Comparison of ENCODE assay signal across 8 cellular contexts in the genomic region with DNA sequence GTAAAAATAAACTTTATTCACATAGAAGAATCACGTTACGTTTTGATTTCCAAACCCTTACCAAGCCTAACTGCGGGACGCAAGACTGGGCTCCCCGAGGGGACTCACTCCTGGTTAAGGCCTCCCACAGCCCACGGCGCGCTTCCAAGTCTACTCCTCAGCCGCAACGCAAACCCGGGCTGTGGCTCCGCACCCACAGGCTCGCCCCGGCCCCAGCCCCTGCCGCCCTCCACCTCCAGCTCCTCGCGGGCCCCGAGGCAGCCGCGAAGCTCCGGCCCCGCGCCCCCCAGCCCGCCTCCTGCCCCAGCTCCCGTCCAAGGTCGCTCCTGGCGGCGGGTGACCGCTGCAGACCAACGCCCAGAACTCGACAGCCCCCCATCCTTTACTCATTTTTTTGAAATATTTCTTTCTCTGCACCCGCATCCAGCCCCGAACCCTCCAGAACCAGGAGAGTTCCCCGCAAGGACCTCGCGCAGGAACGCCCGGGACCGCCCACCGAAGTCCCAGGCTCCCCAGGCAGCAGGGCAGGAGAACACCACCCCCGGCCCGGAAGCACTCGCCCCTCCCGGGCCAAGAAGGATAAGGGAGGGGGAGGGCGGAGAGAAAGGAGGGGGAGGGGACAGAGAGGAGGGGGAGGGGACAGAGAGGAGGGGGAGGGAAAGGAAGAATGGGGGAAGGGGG. TPM values are rescaled to one million over a fixed set of nuclear protein-coding genes. Genes with fewer than 3 reads are reported as not detected.
DNase-seq lines count a peak whose midpoint lies in the region; ATAC-seq and TF ChIP-seq lines count a peak whose summit lies in the region.

No MANE protein-coding gene starts in this region.

- H3K9me3 ChIP-seq in MG63 (peaks cover 8% of the 10 kb centered on the region; the same call in 1 of the 2 replicates), right atrium auricular region (no peaks in the 10 kb centered on the region), prostate gland (no peaks in the 10 kb centered on the region), vagina (no peaks in the 10 kb centered on the region)

- peaks cover 3% of the 10 kb centered on the region for H3K36me3 Mint-ChIP-seq in T-cell

- peaks cover 50% of the 10 kb centered on the region for H3K36me3 ChIP-seq in MG63
- no peaks in the 10 kb centered on the region for H3K36me3 ChIP-seq in right atrium auricular region
- H3K36me3 ChIP-seq in prostate gland, result no peaks in the 10 kb centered on the region
- H3K36me3 ChIP-seq in vagina, result no peaks in the 10 kb centered on the region

- under 1% methylated on average over 45 of the region's 45 CpGs for WGBS in prostate gland

- peak overlapping the region; percentile 92 to 97 (median 97) for H3K4me3 Mint-ChIP-seq in T-cell

- no peak for TF ChIP-seq CTCF in GM12875 (IDR thresholded peaks at IDR 0.05; ENCODE audit: borderline replicate concordance, insufficient read depth, low read depth, low read length)
- no peak for TF ChIP-seq CTCF in right atrium auricular region (IDR thresholded peaks at IDR 0.05)
- no peak for TF ChIP-seq CTCF in prostate gland (IDR thresholded peaks at IDR 0.05)
- no peak for TF ChIP-seq CTCF in vagina (IDR thresholded peaks at IDR 0.05)

- H3K9me3 Mint-ChIP-seq in T-cell, result no peaks in the 10 kb centered on the region

- H3K4me1 ChIP-seq in right atrium auricular region (peaks cover 0 to 49% of the 10 kb centered on the region in 2 donors), prostate gland (replicated peaks) (peaks cover 4% of the 10 kb centered on the region), vagina (peaks cover 54% of the 10 kb centered on the region)

- H3K27me3 ChIP-seq in MG63, result 0 out of 2 replicates have a peak, but pooled peaks cover 2% of the 10 kb centered on the region
- H3K27me3 ChIP-seq in right atrium auricular region, result no peaks in the 10 kb centered on the region
- no peaks in the 10 kb centered on the region for H3K27me3 ChIP-seq in prostate gland (replicated peaks; ENCODE audit: insufficient read depth)
- no peaks in the 10 kb centered on the region for H3K27me3 ChIP-seq in vagina

- POLR2A ChIA-PET in T-cell (lab: Charles Lee), result interaction anchor here in 1 of 2 donors (1.1 kb wide), 1 partner anchor 23 kb away, joined by 7 read pairs; no protein-coding TSS in a partner anchor

- peaks cover 41 to 49% (median 47%) of the 10 kb centered on the region in 3 donors for H3K4me1 Mint-ChIP-seq in T-cell

- TF ChIP-seq POLR2A in prostate gland (IDR thresholded peaks at IDR 0.05) (peak; percentile 54), vagina (IDR thresholded peaks at IDR 0.05) (no peak)

- DNase-seq in MG63 (peak; percentile 92), T-cell (peak in 30 of 34 experiments; percentile 22 to 63 (median 38)), amygdala (lab: John Stamatoyannopoulos, UW) (peak in 51 of 56 donors; percentile 18 to 81 (median 70)), right atrium auricular region (ENCODE audit: low spot score) (peak; percentile 89), prostate gland (ENCODE audit: low spot score) (peak; percentile 82), vagina (ENCODE audit: extremely low spot score in 2 of 2) (peak in 1 of 2 donors; percentile 93)

- peak overlapping the region; percentile 84 to 94 for H3K27ac Mint-ChIP-seq in T-cell

- CTCF ChIA-PET in T-cell (lab: Charles Lee), result no interaction called here

- peak overlapping the region; percentile 99 to 100 for H3K27ac ChIP-seq in right atrium auricular region
- H3K27ac ChIP-seq in prostate gland, result peak overlapping the region; percentile 100
- H3K27ac ChIP-seq in vagina, result peak overlapping the region; percentile 100

- H3K27me3 Mint-ChIP-seq in T-cell, result no peaks in the 10 kb centered on the region

- H3K4me3 ChIP-seq in GM12875 (ENCODE audit: low read depth, low read length) (peak overlapping the region; percentile 96), MG63 (peak overlapping the region; percentile 85), right atrium auricular region (peak overlapping the region; percentile 92 to 94), prostate gland (peak overlapping the region; percentile 99 to 100), vagina (peak overlapping the region; percentile 88 to 95)

- intact Hi-C loops in prostate gland (cut with DNase I) (loop anchor here (5.0 kb wide), 2 partner anchors 40 to 80 kb away; no protein-coding TSS in a partner anchor), vagina (cut with DNase I) (no loop called here)

- ATAC-seq in T-cell (replicated peaks in 1 of 4), result peak in 2 of 4 experiments; percentile 8 to 10
- ATAC-seq in GM19023 (IDR thresholded peaks at IDR 0.05; ENCODE audit: unreplicated experiment), result no peak

RNA-seq across cellular contexts. Expression of a gene that starts 0.9 kb away (rescaled TPM):
- 164 and 188 TPM in 2 replicates for total RNA-seq in MG63 (2014; rRNA removed; shearing (Covaris generic); ENCODE audit: low replicate concordance)
- total RNA-seq in T-cell, result 100 to 1,000 TPM; 128 to 184 (median 136) TPM
- total RNA-seq in right atrium auricular region, result 100 to 1,000 TPM; 151 to 179 TPM
- 100 to 1,000 TPM; 133 to 242 TPM for total RNA-seq in prostate gland
- total RNA-seq in vagina, result 79.1 TPM
